In genomic region chr3:134839990-134840389, GRCh38 we compare ENCODE assay signal across 15 cellular contexts.
DNase-seq lines count a peak whose midpoint lies in the region; ATAC-seq lines count a peak whose summit lies in the region.
"Had no signal": no experiment of that assay in that cellular context is flagged by ENCODE, and none has a peak within 500 bp of the region (broad histone marks: within the 10 kb centered on the region; RNA-seq: fewer than 3 reads in every experiment).

No MANE protein-coding gene starts in this region.

- H3K27me3 Mint-ChIP-seq in memory B cell = no peaks in the 10 kb centered on the region
- H3K27me3 Mint-ChIP-seq: brain; CD4-positive, alpha-beta T cell had no signal

- no peak for DNase-seq in memory B cell (ENCODE audit: low spot score in 2 of 2)
- no peak for DNase-seq in NCI-H1694 treated with DMSO at 0.1 percent for 48 hours (lab: John Stamatoyannopoulos, UW)
- no peak for DNase-seq in UCSD-AML1 (lab: John Stamatoyannopoulos, UW; ENCODE audit: unreplicated experiment)
- no peak for DNase-seq in NCI-H226
- DNase-seq: activated CD4-positive, alpha-beta memory T cell treated with anti-CD3 and anti-CD28 coated beads, Interleukin-2, amount 10 ng/mL, durations not matched to agents 7 days and 5 days; activated gamma-delta T cell treated with Interleukin-2 at 50 U/mL for 16 hours; CD4-positive, alpha-beta T cell; GF-D8; kidney glomerular epithelial cell; NCI-H2171 had no signal

- H3K9me3 Mint-ChIP-seq in memory B cell = peaks cover 12% of the 10 kb centered on the region
- H3K9me3 Mint-ChIP-seq: activated CD4-positive, alpha-beta memory T cell treated with anti-CD3 and anti-CD28 coated beads, Interleukin-2, amount 10 ng/mL, durations not matched to agents 7 days and 5 days had no signal

- no peak overlapping the region for H3K27ac Mint-ChIP-seq in memory B cell
- H3K27ac Mint-ChIP-seq: activated CD4-positive, alpha-beta memory T cell treated with anti-CD3 and anti-CD28 coated beads, Interleukin-2, amount 10 ng/mL, durations not matched to agents 7 days and 5 days; CD4-positive, alpha-beta T cell; natural killer cell treated with Interleukin-12 subunit alpha and Interleukin-12 subunit beta and Interleukin-15 and Interleukin-18, amount 100 ng/mL, for 72 hours had no signal

- peaks cover 8% of the 10 kb centered on the region for H3K36me3 Mint-ChIP-seq in memory B cell

- ATAC-seq in GM19351 (IDR thresholded peaks at IDR 0.05; ENCODE audit: unreplicated experiment) (peak; percentile 81), GM21825 (IDR thresholded peaks at IDR 0.05; ENCODE audit: unreplicated experiment) (peak; percentile 77), HG03469 (IDR thresholded peaks at IDR 0.05; ENCODE audit: unreplicated experiment) (peak; percentile 71), memory B cell (ENCODE audit: low read depth) (peak; percentile 62)
- ATAC-seq: natural killer cell treated with Interleukin-12 subunit alpha and Interleukin-12 subunit beta and Interleukin-15 and Interleukin-18, amount 100 ng/mL, for 72 hours had no signal

- peaks cover 13% of the 10 kb centered on the region for H3K4me1 Mint-ChIP-seq in memory B cell
- H3K4me1 Mint-ChIP-seq: activated CD4-positive, alpha-beta memory T cell treated with anti-CD3 and anti-CD28 coated beads, Interleukin-2, amount 10 ng/mL, durations not matched to agents 7 days and 5 days had no signal

- no peak overlapping the region for H3K4me3 Mint-ChIP-seq in memory B cell
- H3K4me3 Mint-ChIP-seq: activated CD4-positive, alpha-beta memory T cell treated with anti-CD3 and anti-CD28 coated beads, Interleukin-2, amount 10 ng/mL, durations not matched to agents 7 days and 5 days; brain; CD4-positive, alpha-beta T cell; natural killer cell treated with Interleukin-12 subunit alpha and Interleukin-12 subunit beta and Interleukin-15 and Interleukin-18, amount 100 ng/mL, for 72 hours had no signal
